Comparison of ENCODE assay signal across 8 cellular contexts in the genomic region with DNA sequence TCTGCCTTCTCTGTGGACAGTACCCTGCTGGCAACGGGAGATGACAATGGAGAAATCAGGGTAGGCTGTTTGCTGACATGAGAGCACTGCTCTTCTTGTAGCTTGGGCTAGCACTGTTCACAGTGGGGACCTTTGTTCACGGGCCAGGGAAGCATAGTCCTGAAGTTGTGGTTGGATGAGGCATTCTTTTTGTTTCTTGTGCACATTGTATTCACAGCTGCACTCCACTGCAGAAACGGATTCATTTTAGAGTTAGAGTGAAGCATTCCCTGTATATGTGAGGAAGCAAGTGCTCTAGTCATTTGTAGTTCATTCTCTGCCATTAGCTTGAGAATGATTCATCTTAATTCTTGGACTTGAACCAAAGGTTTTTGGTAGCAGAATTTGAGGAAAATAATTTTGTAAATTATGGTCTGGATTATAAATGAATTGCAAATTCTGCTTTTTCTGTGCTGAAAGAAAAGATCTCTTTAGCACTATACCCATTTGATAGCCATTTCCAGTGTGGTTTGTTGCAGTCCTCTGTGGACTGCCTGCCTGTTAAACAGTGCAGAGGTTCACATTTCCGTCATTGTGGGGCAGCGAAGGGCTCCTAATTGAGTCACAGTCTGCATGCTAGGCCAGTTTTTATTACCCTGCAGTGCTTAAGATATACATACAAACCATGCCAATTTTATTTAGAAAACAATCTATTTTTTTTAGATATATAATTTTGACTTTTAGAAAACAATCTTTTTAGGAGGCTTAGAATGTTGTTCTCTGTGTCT.
DNase-seq lines count a peak whose midpoint lies in the region; TF ChIP-seq lines count a peak whose summit lies in the region.

No MANE protein-coding gene starts in this region.

- no peaks in the 10 kb centered on the region for H3K36me3 ChIP-seq in MM.1S (replicated peaks; ENCODE audit: insufficient read depth, low read length)

- peak; percentile 71 for TF ChIP-seq CTCF in AG04450 (IDR thresholded peaks at IDR 0.05; ENCODE audit: low read depth, low read length)
- TF ChIP-seq CTCF in HFFc6 (IDR thresholded peaks at IDR 0.05): peak; percentile 77
- peak; percentile 49 for TF ChIP-seq CTCF in MM.1S (IDR thresholded peaks at IDR 0.05; ENCODE audit: low read length)
- TF ChIP-seq CTCF in epithelial cell of proximal tubule (conservative IDR thresholded peaks at IDR 0.05; ENCODE audit: low read depth, low read length): peak; percentile 69

- no peak overlapping the region for H3K4me3 Mint-ChIP-seq in HFFc6

- H3K36me3 Mint-ChIP-seq in HFFc6 (ENCODE audit: low read depth): 0 out of 2 replicates have a peak, but pooled peaks cover 6% of the 10 kb centered on the region

- H3K9me3 ChIP-seq in AG04450 (ENCODE audit: control insufficient read depth, insufficient read depth, low read length): no peaks in the 10 kb centered on the region
- H3K9me3 ChIP-seq in MM.1S (replicated peaks; ENCODE audit: insufficient read depth, low read length): no peaks in the 10 kb centered on the region

- H3K27ac Mint-ChIP-seq in HFFc6: peak overlapping the region; percentile 54

- H3K9ac ChIP-seq in MM.1S (ENCODE audit: low read length): no peak overlapping the region

- H3K27ac ChIP-seq in AG04450 (ENCODE audit: low read depth, low read length) (peak overlapping the region; percentile 63), MM.1S (ENCODE audit: low read length) (no peak overlapping the region)

- no peaks in the 10 kb centered on the region for H3F3A ChIP-seq in MM.1S (ENCODE audit: insufficient read depth, low read length)

- no peak overlapping the region for H2AFZ ChIP-seq in MM.1S (ENCODE audit: low read length)

- no peaks in the 10 kb centered on the region for H3K9me2 ChIP-seq in MM.1S (replicated peaks; ENCODE audit: insufficient read depth, low read length)

- no peaks in the 10 kb centered on the region for H3K4me1 ChIP-seq in MM.1S (ENCODE audit: low read length)

- no peaks in the 10 kb centered on the region for H3K9me3 Mint-ChIP-seq in HFFc6

- POLR2A ChIA-PET in AG04450 (lab: Yijun Ruan, JAX): no interaction called here

- CTCF ChIA-PET in AG04450 (lab: Charles Lee): interaction anchor here (0.6 to 2.8 kb wide), 12 partner anchors 9 to 318 kb away, joined by 3 to 26 read pairs (median 4); no protein-coding TSS in a partner anchor

- peaks cover 2% of the 10 kb centered on the region; the same call in 1 of the 2 replicates for H3K27me3 Mint-ChIP-seq in HFFc6 (ENCODE audit: insufficient read depth)

- DNase-seq in AG04450 (ENCODE audit: low read depth, low spot score) (peak; percentile 39), GM04503 (ENCODE audit: low read depth) (peak; percentile 28), HFFc6 (peak; percentile 77), MM.1S (peak; percentile 52), UCSD-AML1 (lab: John Stamatoyannopoulos, UW; ENCODE audit: unreplicated experiment) (peak; percentile 21), epithelial cell of proximal tubule (ENCODE audit: low read depth) (peak; percentile 12), non-pigmented ciliary epithelial cell (ENCODE audit: low read depth) (peak; percentile 31), NCI-H2029 treated with DMSO at 0.1 percent for 48 hours (lab: John Stamatoyannopoulos, UW) (no peak)

- H3K79me2 ChIP-seq in MM.1S (ENCODE audit: low read length): no peaks in the 10 kb centered on the region

- no peak overlapping the region for H3K4me2 ChIP-seq in MM.1S (ENCODE audit: low read depth, low read length)

- peaks cover 33% of the 10 kb centered on the region for H3K4me1 Mint-ChIP-seq in HFFc6 (ENCODE audit: low read depth)

- H3K4me3 ChIP-seq in AG04450 (ENCODE audit: low read depth, low read length): no peak overlapping the region
- no peak overlapping the region for H3K4me3 ChIP-seq in MM.1S (ENCODE audit: low read length)
- no peak overlapping the region for H3K4me3 ChIP-seq in epithelial cell of proximal tubule (ENCODE audit: low read depth, low read length)

- H3K27me3 ChIP-seq in AG04450 (ENCODE audit: control insufficient read depth, insufficient read depth, low read length): no peaks in the 10 kb centered on the region
- H3K27me3 ChIP-seq in MM.1S (replicated peaks; ENCODE audit: insufficient read depth, low read length): no peaks in the 10 kb centered on the region

- H4K20me1 ChIP-seq in MM.1S (ENCODE audit: insufficient read depth, low read length): no peaks in the 10 kb centered on the region
